Comparison of ENCODE assay signal across 40 cellular contexts in genomic region chr6:131744888-131745287, GRCh38. TPM values are rescaled to one million over a fixed set of nuclear protein-coding genes. Genes with fewer than 3 reads are reported as not detected.
A peak's percentile ranks its signal among the peaks of the same experiment; 100 is the strongest.
DNase-seq lines count a peak whose midpoint lies in the region; ATAC-seq and TF ChIP-seq lines count a peak whose summit lies in the region.
"Had no signal": no experiment of that assay in that cellular context is flagged by ENCODE, and none has a peak within 500 bp of the region (broad histone marks: within the 10 kb centered on the region; RNA-seq: fewer than 3 reads in every experiment).

No MANE protein-coding gene starts in this region.

- H3K36me3 ChIP-seq in HEK293 (ENCODE audit: control insufficient read depth in 2 of 2, insufficient read depth in 1 of 2, low read length in 2 of 2) (no peaks in the 10 kb centered on the region), upper lobe of right lung (no peaks in the 10 kb centered on the region)
- H3K36me3 ChIP-seq: breast epithelium, MG63, SJSA1, tibial nerve had no signal

- H3K27ac Mint-ChIP-seq in effector memory CD8-positive, alpha-beta T cell, result no peak overlapping the region
- H3K27ac Mint-ChIP-seq: activated naive CD8-positive, alpha-beta T cell; B cell; CD8-positive, alpha-beta T cell; immature natural killer cell; memory B cell; nephron progenitor cell; stimulated activated effector memory CD8-positive, alpha-beta T cell treated with anti-CD3 and anti-CD28 coated beads, Interleukin-12 subunit alpha, Interleukin-12 subunit beta, amount 100 ng/mL, for 72 hours had no signal

- peak; percentile 43 for DNase-seq in NCI-H1417 treated with DMSO at 0.1 percent for 48 hours (lab: John Stamatoyannopoulos, UW)
- peak; percentile 28 for DNase-seq in NCI-H774 (lab: John Stamatoyannopoulos, UW)
- no peak for DNase-seq in left colon
- DNase-seq in OCI-M2 (lab: John Stamatoyannopoulos, UW; ENCODE audit: unreplicated experiment), result no peak
- no peak for DNase-seq in HuH-7.5 (ENCODE audit: low spot score)
- DNase-seq in effector memory CD8-positive, alpha-beta T cell, result no peak
- DNase-seq in upper lobe of right lung, result no peak
- DNase-seq: ACHN; activated CD4-positive, alpha-beta T cell treated with anti-CD3 and anti-CD28 coated beads for 48 hours; activated effector memory CD4-positive, alpha-beta T cell treated with Interleukin-2 at 50 U/mL for 16 hours; activated T-cell treated with anti-CD3 and anti-CD28 coated beads, Interleukin-2, amount 50 U/mL, for 1 hour; anterior cingulate cortex; CD8-positive, alpha-beta T cell; effector CD4-positive, alpha-beta T cell; HCEC 1CT; immature natural killer cell; KG1; left cardiac atrium; MG63; NCI-H1436 treated with DMSO at 0.1 percent for 48 hours; NCI-H2171; NCI-H526; nephron progenitor cell; T1000 had no signal

- H3K27ac ChIP-seq in HEK293 (ENCODE audit: extremely low read depth, low read depth, low read length) (no peak overlapping the region), upper lobe of right lung (no peak overlapping the region)
- H3K27ac ChIP-seq: breast epithelium, SJSA1, tibial nerve, VCaP had no signal

- H3K27me3 ChIP-seq in upper lobe of right lung, result no peaks in the 10 kb centered on the region
- H3K27me3 ChIP-seq: breast epithelium, MG63, SJSA1, tibial nerve had no signal

- TF ChIP-seq CTCF in HEK293 (tag by site-specific recombination; IDR thresholded peaks at IDR 0.05), result no peak
- no peak for TF ChIP-seq CTCF in upper lobe of right lung (IDR thresholded peaks at IDR 0.05)

- no peak overlapping the region for H3K4me3 ChIP-seq in HEK293 (ENCODE audit: low read depth, low read length)
- no peak overlapping the region for H3K4me3 ChIP-seq in upper lobe of right lung
- H3K4me3 ChIP-seq: breast epithelium, MG63, SJSA1, tibial nerve had no signal

- H3K4me1 ChIP-seq in HEK293 (ENCODE audit: control insufficient read depth, insufficient read depth, low read length), result peaks cover 10% of the 10 kb centered on the region; the same call in 1 of the 2 replicates
- no peaks in the 10 kb centered on the region for H3K4me1 ChIP-seq in upper lobe of right lung
- H3K4me1 ChIP-seq: breast epithelium, tibial nerve had no signal

- H3K27me3 Mint-ChIP-seq in effector memory CD8-positive, alpha-beta T cell, result peaks cover 0 to 17% of the 10 kb centered on the region in 2 donors
- H3K27me3 Mint-ChIP-seq: memory B cell had no signal

- POLR2A ChIA-PET in HEK293 (lab: Yijun Ruan, JAX), result no interaction called here

- H3K4me1 Mint-ChIP-seq in effector memory CD8-positive, alpha-beta T cell (ENCODE audit: low read depth in 2 of 2), result no peaks in the 10 kb centered on the region
- H3K4me1 Mint-ChIP-seq: immature natural killer cell; nephron progenitor cell; stimulated activated effector memory CD8-positive, alpha-beta T cell treated with anti-CD3 and anti-CD28 coated beads, Interleukin-12 subunit alpha, Interleukin-12 subunit beta, amount 100 ng/mL, for 72 hours had no signal

- intact Hi-C loops in left colon (cut with DNase I, micrococcal nuclease), result no loop called here
- intact Hi-C loops in upper lobe of right lung (cut with DNase I), result no loop called here

- no peaks in the 10 kb centered on the region for H3K9me3 ChIP-seq in HEK293 (ENCODE audit: control insufficient read depth, insufficient read depth, low read depth, low read length)
- H3K9me3 ChIP-seq in upper lobe of right lung, result no peaks in the 10 kb centered on the region
- H3K9me3 ChIP-seq: breast epithelium, MG63, SJSA1, tibial nerve had no signal

- CTCF ChIA-PET in HEK293 (lab: Yijun Ruan, JAX), result interaction anchor here (0.7 to 1.1 kb wide), 2 partner anchors 28 to 117 kb away, joined by 3 to 5 read pairs; partner anchors contain the start of gene MED23

- no peak overlapping the region for H3K4me3 Mint-ChIP-seq in effector memory CD8-positive, alpha-beta T cell
- H3K4me3 Mint-ChIP-seq: activated naive CD8-positive, alpha-beta T cell; B cell; CD8-positive, alpha-beta T cell; immature natural killer cell; memory B cell; nephron progenitor cell; stimulated activated effector memory CD8-positive, alpha-beta T cell treated with anti-CD3 and anti-CD28 coated beads, Interleukin-12 subunit alpha, Interleukin-12 subunit beta, amount 100 ng/mL, for 72 hours had no signal

- H3K9me3 Mint-ChIP-seq in effector memory CD8-positive, alpha-beta T cell, result no peaks in the 10 kb centered on the region
- H3K9me3 Mint-ChIP-seq: CD8-positive, alpha-beta T cell; memory B cell; nephron progenitor cell; stimulated activated effector memory CD8-positive, alpha-beta T cell treated with anti-CD3 and anti-CD28 coated beads, Interleukin-12 subunit alpha, Interleukin-12 subunit beta, amount 100 ng/mL, for 72 hours had no signal

- H3K36me3 Mint-ChIP-seq in effector memory CD8-positive, alpha-beta T cell (ENCODE audit: insufficient read depth), result no peaks in the 10 kb centered on the region
- H3K36me3 Mint-ChIP-seq: activated naive CD8-positive, alpha-beta T cell; CD8-positive, alpha-beta T cell; immature natural killer cell; memory B cell; stimulated activated effector memory CD8-positive, alpha-beta T cell treated with anti-CD3 and anti-CD28 coated beads, Interleukin-12 subunit alpha, Interleukin-12 subunit beta, amount 100 ng/mL, for 72 hours had no signal

- ATAC-seq in left colon, result peak; percentile 35
- no peak for ATAC-seq in effector memory CD8-positive, alpha-beta T cell (replicated peaks)
- ATAC-seq in upper lobe of right lung, result no peak
- ATAC-seq: CD8-positive, alpha-beta T cell; left cardiac atrium; stimulated activated effector memory CD8-positive, alpha-beta T cell treated with anti-CD3 and anti-CD28 coated beads, Interleukin-12 subunit alpha, Interleukin-12 subunit beta, amount 100 ng/mL, for 72 hours had no signal

TF ChIP-seq in HEK293, 187 proteins besides CTCF, POLR2A, EP300 and RAD21:
- TF ChIP-seq TRIM28 (IDR thresholded peaks at IDR 0.05; ENCODE audit: borderline replicate concordance, low read length) (0 out of 2 replicates have a peak, but pooled peaks have one; percentile 40), PRDM6 (tag by site-specific recombination; IDR thresholded peaks at IDR 0.05) (0 out of 2 replicates have a peak, but pooled peaks have one; percentile 24)
- TF ChIP-seq, protein P1, sequence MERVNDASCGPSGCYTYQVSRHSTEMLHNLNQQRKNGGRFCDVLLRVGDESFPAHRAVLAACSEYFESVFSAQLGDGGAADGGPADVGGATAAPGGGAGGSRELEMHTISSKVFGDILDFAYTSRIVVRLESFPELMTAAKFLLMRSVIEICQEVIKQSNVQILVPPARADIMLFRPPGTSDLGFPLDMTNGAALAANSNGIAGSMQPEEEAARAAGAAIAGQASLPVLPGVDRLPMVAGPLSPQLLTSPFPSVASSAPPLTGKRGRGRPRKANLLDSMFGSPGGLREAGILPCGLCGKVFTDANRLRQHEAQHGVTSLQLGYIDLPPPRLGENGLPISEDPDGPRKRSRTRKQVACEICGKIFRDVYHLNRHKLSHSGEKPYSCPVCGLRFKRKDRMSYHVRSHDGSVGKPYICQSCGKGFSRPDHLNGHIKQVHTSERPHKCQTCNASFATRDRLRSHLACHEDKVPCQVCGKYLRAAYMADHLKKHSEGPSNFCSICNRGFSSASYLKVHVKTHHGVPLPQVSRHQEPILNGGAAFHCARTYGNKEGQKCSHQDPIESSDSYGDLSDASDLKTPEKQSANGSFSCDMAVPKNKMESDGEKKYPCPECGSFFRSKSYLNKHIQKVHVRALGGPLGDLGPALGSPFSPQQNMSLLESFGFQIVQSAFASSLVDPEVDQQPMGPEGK (tag by site-specific recombination; IDR thresholded peaks at IDR 0.05), result no peak
- TF ChIP-seq, protein P2, sequence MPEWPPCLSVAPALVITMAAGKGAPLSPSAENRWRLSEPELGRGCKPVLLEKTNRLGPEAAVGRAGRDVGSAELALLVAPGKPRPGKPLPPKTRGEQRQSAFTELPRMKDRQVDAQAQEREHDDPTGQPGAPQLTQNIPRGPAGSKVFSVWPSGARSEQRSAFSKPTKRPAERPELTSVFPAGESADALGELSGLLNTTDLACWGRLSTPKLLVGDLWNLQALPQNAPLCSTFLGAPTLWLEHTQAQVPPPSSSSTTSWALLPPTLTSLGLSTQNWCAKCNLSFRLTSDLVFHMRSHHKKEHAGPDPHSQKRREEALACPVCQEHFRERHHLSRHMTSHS (tag by site-specific recombination; IDR thresholded peaks at IDR 0.05), result no peak

RNA-seq across cellular contexts. Expression of gene CTAGE9, which starts 34.1 kb away (rescaled TPM):
- total RNA-seq in left colon (not detected), upper lobe of right lung (not detected)
- total RNA-seq: activated CD8-positive, alpha-beta memory T cell treated with anti-CD3 and anti-CD28 coated beads for 36 hours; B cell; CD8-positive, alpha-beta T cell; chondrocyte; epithelial cell of proximal tubule; glomerular endothelial cell; left cardiac atrium; osteoblast; pulmonary artery endothelial cell; RPMI7951; tibial nerve had no signal

RNA-seq across cellular contexts. Expression of gene OR2A4, which starts 43.7 kb away (rescaled TPM):
- total RNA-seq in left colon, result under 1 TPM in 1 of 2 donors, not detected in 1; 0.31 TPM
- total RNA-seq in upper lobe of right lung, result not detected
- total RNA-seq: activated CD8-positive, alpha-beta memory T cell treated with anti-CD3 and anti-CD28 coated beads for 36 hours; B cell; CD8-positive, alpha-beta T cell; chondrocyte; epithelial cell of proximal tubule; glomerular endothelial cell; left cardiac atrium; osteoblast; pulmonary artery endothelial cell; RPMI7951; SJSA1; tibial nerve had no signal

Comparison
In these comparisons a context has a peak if more than half of its experiments do, and no peak if none do; other contexts are left out.
1. DNase-seq: peak in NCI-H1417 treated with DMSO at 0.1 percent for 48 hours (single experiment) and NCI-H774 (single experiment); none in left colon (0 of 2), OCI-M2 (single experiment), HuH-7.5 (single experiment), effector memory CD8-positive, alpha-beta T cell (0 of 3) and upper lobe of right lung (single experiment).